ENCODE assay signal across 11 cellular contexts in the genomic region with DNA sequence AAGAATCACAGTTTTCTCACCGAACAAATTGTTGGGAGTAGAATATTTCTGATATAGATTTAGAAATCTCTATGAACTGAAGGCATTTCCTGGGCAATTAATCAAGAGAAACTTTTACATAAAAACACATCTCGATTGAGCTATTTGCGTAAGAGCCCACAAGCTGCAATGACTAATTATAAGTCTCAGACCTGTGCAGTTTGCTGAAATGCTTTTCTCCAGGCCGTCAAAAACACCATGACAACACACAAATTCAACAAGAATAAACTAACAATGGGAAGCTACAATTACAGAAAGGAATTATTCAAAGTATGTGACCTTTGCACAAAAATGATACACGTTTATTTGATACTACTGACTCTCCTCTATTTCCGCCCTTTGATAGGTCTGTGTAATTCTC.
"Had no signal": no experiment of that assay in that cellular context is flagged by ENCODE, and none has a peak within 500 bp of the region (broad histone marks: within the 10 kb centered on the region; RNA-seq: fewer than 3 reads in every experiment).

No MANE protein-coding gene starts in this region.

- H3K27me3 ChIP-seq: hepatocyte, right lobe of liver had no signal

- H3K36me3 ChIP-seq: right lobe of liver had no signal

- H3K4me1 Mint-ChIP-seq: activated CD4-positive, alpha-beta T cell treated with anti-CD3 and anti-CD28 coated beads, Interleukin-2, amount 10 ng/mL, durations not matched to agents 7 days and 5 days; activated T-helper 17 cell treated with anti-CD3 and anti-CD28 coated beads, Interleukin-2, amount 50 U/mL, for 72 hours; naive thymus-derived CD8-positive, alpha-beta T cell had no signal

- H3K4me3 Mint-ChIP-seq: activated B cell treated with CpG ODN at 0.5 μM for 24 hours; activated CD4-positive, alpha-beta T cell treated with anti-CD3 and anti-CD28 coated beads, Interleukin-2, amount 10 ng/mL, durations not matched to agents 7 days and 5 days; activated naive CD4-positive, alpha-beta T cell treated with anti-CD3 and anti-CD28 coated beads for 36 hours; activated T-helper 17 cell treated with anti-CD3 and anti-CD28 coated beads, Interleukin-2, amount 50 U/mL, for 72 hours; naive thymus-derived CD8-positive, alpha-beta T cell; T-helper 1 cell treated with Interleukin-12 subunit alpha and Interleukin-12 subunit beta and Interleukin-4 antibody, amounts not matched to agents 30 μg/mL and 1 μg/mL, for 36 hours had no signal

- H3K36me3 Mint-ChIP-seq: naive thymus-derived CD8-positive, alpha-beta T cell had no signal

- H3K27ac Mint-ChIP-seq: activated B cell treated with CpG ODN at 0.5 μM for 24 hours; activated CD4-positive, alpha-beta T cell treated with anti-CD3 and anti-CD28 coated beads, Interleukin-2, amount 10 ng/mL, durations not matched to agents 7 days and 5 days; activated naive CD4-positive, alpha-beta T cell treated with anti-CD3 and anti-CD28 coated beads for 36 hours; activated T-helper 17 cell treated with anti-CD3 and anti-CD28 coated beads, Interleukin-2, amount 50 U/mL, for 72 hours; naive thymus-derived CD8-positive, alpha-beta T cell; T-helper 1 cell treated with Interleukin-12 subunit alpha and Interleukin-12 subunit beta and Interleukin-4 antibody, amounts not matched to agents 30 μg/mL and 1 μg/mL, for 36 hours had no signal

- H3K4me1 ChIP-seq: right lobe of liver had no signal

- H3K9me3 ChIP-seq: right lobe of liver had no signal

- H3K27ac ChIP-seq: hepatocyte, right lobe of liver had no signal

- H3K27me3 Mint-ChIP-seq: activated B cell treated with CpG ODN at 0.5 μM for 24 hours; activated CD4-positive, alpha-beta T cell treated with anti-CD3 and anti-CD28 coated beads, Interleukin-2, amount 10 ng/mL, durations not matched to agents 7 days and 5 days; activated T-helper 17 cell treated with anti-CD3 and anti-CD28 coated beads, Interleukin-2, amount 50 U/mL, for 72 hours had no signal

- ATAC-seq: activated T-helper 17 cell treated with anti-CD3 and anti-CD28 coated beads, Interleukin-2, amount 50 U/mL, for 72 hours; naive thymus-derived CD8-positive, alpha-beta T cell; right lobe of liver had no signal

- H3K4me3 ChIP-seq: hepatocyte, right lobe of liver had no signal

- DNase-seq: activated B cell treated with CpG ODN at 0.5 μM for 24 hours; activated CD4-positive, alpha-beta T cell treated with anti-CD3 and anti-CD28 coated beads, Interleukin-2, amount 10 ng/mL, durations not matched to agents 7 days and 5 days; activated CD8-positive, alpha-beta memory T cell treated with anti-CD3 and anti-CD28 coated beads for 24 hours; activated naive CD4-positive, alpha-beta T cell treated with anti-CD3 and anti-CD28 coated beads for 36 hours; naive thymus-derived CD8-positive, alpha-beta T cell; right lobe of liver; stimulated activated CD4-positive, alpha-beta T cell treated with anti-CD3 and anti-CD28 coated beads, Interleukin-2, amount 100 ng/mL, for 24 hours; stimulated activated naive CD4-positive, alpha-beta T cell treated with Interleukin-2 at 50 U/mL for 16 hours had no signal

- H3K9me3 Mint-ChIP-seq: activated B cell treated with CpG ODN at 0.5 μM for 24 hours; activated CD4-positive, alpha-beta T cell treated with anti-CD3 and anti-CD28 coated beads, Interleukin-2, amount 10 ng/mL, durations not matched to agents 7 days and 5 days; activated naive CD4-positive, alpha-beta T cell treated with anti-CD3 and anti-CD28 coated beads for 36 hours; T-helper 1 cell treated with Interleukin-12 subunit alpha and Interleukin-12 subunit beta and Interleukin-4 antibody, amounts not matched to agents 30 μg/mL and 1 μg/mL, for 36 hours had no signal
